Comparison of ENCODE assay signal across 2 cellular contexts in genomic region chr17:680554-680953, GRCh38.
TF ChIP-seq lines count a peak whose summit lies in the region.

No MANE protein-coding gene starts in this region.

TF ChIP-seq in GM12878, 131 proteins besides CTCF, POLR2A, EP300 and RAD21:
- TF ChIP-seq HDGF (IDR thresholded peaks at IDR 0.05) (no peak), SP1 (IDR thresholded peaks at IDR 0.05; ENCODE audit: low read depth, low read length) (no peak), TCF3 (IDR thresholded peaks at IDR 0.05; ENCODE audit: borderline replicate concordance, insufficient read depth, low read depth, low read length) (no peak)
TF ChIP-seq in GM12878: peak in this region for 0.

TF ChIP-seq in HepG2, 621 proteins besides CTCF, POLR2A, EP300 and RAD21:
- TF ChIP-seq ZNF562 (CRISPR knock-in tag; IDR thresholded peaks at IDR 0.05; ENCODE audit: borderline replicate concordance) (no peak), ZNF263 (CRISPR knock-in tag; IDR thresholded peaks at IDR 0.05) (no peak), SAFB2 (CRISPR knock-in tag; IDR thresholded peaks at IDR 0.05; ENCODE audit: borderline replicate concordance, low read depth) (no peak)
